ENCODE assay signal across 1 cellular context in the genomic region with DNA sequence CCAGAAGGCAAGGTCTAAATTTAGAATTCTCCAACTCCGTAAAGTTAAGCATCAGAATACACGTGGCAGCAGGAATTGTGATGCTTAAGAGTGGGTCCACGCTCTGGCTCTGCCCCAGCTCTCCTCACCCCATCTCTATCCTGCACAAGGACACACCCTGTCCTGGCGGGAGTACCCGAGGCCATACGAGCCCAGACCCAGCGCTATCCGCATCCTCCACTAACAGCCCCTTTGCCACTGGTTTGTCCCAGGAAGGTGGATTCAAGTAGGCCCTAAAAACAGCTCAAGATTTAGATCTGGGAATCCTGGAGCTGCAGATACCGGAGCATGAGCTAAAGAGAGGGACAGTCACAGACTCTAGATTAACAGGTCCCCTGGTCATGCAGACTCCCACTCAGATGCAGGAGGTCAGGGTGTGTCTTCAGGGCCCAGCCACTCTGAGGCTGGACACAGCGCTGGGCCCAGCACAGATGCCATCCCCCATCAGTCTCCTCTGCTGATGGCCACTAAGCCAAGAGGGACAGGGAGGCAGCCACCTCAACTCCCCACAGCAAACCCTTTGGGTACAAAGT.
TF ChIP-seq lines count a peak whose summit lies in the region.

No MANE protein-coding gene starts in this region.

TF ChIP-seq in GM23338, 12 proteins besides CTCF, POLR2A, EP300 and RAD21 (continued from another document):
- TF ChIP-seq, protein P1, sequence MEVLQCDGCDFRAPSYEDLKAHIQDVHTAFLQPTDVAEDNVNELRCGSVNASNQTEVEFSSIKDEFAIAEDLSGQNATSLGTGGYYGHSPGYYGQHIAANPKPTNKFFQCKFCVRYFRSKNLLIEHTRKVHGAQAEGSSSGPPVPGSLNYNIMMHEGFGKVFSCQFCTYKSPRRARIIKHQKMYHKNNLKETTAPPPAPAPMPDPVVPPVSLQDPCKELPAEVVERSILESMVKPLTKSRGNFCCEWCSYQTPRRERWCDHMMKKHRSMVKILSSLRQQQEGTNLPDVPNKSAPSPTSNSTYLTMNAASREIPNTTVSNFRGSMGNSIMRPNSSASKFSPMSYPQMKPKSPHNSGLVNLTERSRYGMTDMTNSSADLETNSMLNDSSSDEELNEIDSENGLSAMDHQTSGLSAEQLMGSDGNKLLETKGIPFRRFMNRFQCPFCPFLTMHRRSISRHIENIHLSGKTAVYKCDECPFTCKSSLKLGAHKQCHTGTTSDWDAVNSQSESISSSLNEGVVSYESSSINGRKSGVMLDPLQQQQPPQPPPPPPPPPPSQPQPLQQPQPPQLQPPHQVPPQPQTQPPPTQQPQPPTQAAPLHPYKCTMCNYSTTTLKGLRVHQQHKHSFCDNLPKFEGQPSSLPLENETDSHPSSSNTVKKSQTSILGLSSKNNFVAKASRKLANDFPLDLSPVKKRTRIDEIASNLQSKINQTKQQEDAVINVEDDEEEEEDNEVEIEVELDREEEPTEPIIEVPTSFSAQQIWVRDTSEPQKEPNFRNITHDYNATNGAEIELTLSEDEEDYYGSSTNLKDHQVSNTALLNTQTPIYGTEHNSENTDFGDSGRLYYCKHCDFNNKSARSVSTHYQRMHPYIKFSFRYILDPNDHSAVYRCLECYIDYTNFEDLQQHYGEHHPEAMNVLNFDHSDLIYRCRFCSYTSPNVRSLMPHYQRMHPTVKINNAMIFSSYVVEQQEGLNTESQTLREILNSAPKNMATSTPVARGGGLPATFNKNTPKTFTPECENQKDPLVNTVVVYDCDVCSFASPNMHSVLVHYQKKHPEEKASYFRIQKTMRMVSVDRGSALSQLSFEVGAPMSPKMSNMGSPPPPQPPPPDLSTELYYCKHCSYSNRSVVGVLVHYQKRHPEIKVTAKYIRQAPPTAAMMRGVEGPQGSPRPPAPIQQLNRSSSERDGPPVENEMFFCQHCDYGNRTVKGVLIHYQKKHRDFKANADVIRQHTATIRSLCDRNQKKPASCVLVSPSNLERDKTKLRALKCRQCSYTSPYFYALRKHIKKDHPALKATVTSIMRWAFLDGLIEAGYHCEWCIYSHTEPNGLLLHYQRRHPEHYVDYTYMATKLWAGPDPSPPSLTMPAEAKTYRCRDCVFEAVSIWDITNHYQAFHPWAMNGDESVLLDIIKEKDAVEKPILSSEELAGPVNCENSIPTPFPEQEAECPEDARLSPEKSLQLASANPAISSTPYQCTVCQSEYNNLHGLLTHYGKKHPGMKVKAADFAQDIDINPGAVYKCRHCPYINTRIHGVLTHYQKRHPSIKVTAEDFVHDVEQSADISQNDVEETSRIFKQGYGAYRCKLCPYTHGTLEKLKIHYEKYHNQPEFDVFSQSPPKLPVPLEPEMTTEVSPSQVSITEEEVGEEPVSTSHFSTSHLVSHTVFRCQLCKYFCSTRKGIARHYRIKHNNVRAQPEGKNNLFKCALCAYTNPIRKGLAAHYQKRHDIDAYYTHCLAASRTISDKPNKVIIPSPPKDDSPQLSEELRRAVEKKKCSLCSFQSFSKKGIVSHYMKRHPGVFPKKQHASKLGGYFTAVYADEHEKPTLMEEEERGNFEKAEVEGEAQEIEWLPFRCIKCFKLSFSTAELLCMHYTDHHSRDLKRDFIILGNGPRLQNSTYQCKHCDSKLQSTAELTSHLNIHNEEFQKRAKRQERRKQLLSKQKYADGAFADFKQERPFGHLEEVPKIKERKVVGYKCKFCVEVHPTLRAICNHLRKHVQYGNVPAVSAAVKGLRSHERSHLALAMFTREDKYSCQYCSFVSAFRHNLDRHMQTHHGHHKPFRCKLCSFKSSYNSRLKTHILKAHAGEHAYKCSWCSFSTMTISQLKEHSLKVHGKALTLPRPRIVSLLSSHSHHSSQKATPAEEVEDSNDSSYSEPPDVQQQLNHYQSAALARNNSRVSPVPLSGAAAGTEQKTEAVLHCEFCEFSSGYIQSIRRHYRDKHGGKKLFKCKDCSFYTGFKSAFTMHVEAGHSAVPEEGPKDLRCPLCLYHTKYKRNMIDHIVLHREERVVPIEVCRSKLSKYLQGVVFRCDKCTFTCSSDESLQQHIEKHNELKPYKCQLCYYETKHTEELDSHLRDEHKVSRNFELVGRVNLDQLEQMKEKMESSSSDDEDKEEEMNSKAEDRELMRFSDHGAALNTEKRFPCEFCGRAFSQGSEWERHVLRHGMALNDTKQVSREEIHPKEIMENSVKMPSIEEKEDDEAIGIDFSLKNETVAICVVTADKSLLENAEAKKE (CRISPR knock-in tag; IDR thresholded peaks at IDR 0.05) = no peak
- TF ChIP-seq JUNB (IDR thresholded peaks at IDR 0.05; ENCODE audit: unreplicated experiment) (no peak), EZH2phosphoT487 (IDR thresholded peaks at IDR 0.05; ENCODE audit: unreplicated experiment) (no peak)
